Comparison of ENCODE assay signal across 1 cellular context in genomic region chr12:46383654-46384450, GRCh38.
TF ChIP-seq lines count a peak whose summit lies in the region.

No MANE protein-coding gene starts in this region.

TF ChIP-seq in K562, 482 proteins besides CTCF, POLR2A, EP300 and RAD21 (continued from another document):
- TF ChIP-seq TSHZ1 (CRISPR knock-in tag; IDR thresholded peaks at IDR 0.05) (no peak), ETV6 (IDR thresholded peaks at IDR 0.05; ENCODE audit: borderline replicate concordance in 1 of 2, low read depth in 2 of 2, low read length in 1 of 2) (no peak), ETV6 (CRISPR knock-in tag; IDR thresholded peaks at IDR 0.05; ENCODE audit: borderline replicate concordance) (no peak), ZNF133 (CRISPR knock-in tag; IDR thresholded peaks at IDR 0.05) (no peak), CREBBP (IDR thresholded peaks at IDR 0.05; ENCODE audit: low read depth, low read length) (no peak), KLF1 (tag; IDR thresholded peaks at IDR 0.05) (peak; percentile 82; the same call in 1 of the 2 replicates), MXD1 (CRISPR knock-in tag; IDR thresholded peaks at IDR 0.05; ENCODE audit: borderline replicate concordance, poor library complexity, severe bottlenecking) (no peak), MTA2 (IDR thresholded peaks at IDR 0.05; ENCODE audit: low read depth) (peak; percentile 17; the same call in 1 of the 2 replicates), HMG20B (CRISPR knock-in tag; IDR thresholded peaks at IDR 0.05) (no peak; the same call in 1 of the 2 replicates), HDGF (IDR thresholded peaks at IDR 0.05) (no peak)
- TF ChIP-seq, protein P1, sequence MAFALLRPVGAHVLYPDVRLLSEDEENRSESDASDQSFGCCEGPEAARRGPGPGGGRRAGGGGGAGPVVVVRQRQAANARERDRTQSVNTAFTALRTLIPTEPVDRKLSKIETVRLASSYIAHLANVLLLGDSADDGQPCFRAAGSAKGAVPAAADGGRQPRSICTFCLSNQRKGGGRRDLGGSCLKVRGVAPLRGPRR (CRISPR knock-in tag; IDR thresholded peaks at IDR 0.05) = no peak
- TF ChIP-seq, protein P2, sequence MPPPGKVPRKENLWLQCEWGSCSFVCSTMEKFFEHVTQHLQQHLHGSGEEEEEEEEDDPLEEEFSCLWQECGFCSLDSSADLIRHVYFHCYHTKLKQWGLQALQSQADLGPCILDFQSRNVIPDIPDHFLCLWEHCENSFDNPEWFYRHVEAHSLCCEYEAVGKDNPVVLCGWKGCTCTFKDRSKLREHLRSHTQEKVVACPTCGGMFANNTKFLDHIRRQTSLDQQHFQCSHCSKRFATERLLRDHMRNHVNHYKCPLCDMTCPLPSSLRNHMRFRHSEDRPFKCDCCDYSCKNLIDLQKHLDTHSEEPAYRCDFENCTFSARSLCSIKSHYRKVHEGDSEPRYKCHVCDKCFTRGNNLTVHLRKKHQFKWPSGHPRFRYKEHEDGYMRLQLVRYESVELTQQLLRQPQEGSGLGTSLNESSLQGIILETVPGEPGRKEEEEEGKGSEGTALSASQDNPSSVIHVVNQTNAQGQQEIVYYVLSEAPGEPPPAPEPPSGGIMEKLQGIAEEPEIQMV (tag; conservative IDR thresholded peaks at IDR 0.05; ENCODE audit: low read depth) = no peak
- TF ChIP-seq, protein P3, sequence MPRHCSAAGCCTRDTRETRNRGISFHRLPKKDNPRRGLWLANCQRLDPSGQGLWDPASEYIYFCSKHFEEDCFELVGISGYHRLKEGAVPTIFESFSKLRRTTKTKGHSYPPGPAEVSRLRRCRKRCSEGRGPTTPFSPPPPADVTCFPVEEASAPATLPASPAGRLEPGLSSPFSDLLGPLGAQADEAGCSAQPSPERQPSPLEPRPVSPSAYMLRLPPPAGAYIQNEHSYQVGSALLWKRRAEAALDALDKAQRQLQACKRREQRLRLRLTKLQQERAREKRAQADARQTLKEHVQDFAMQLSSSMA (CRISPR knock-in tag; IDR thresholded peaks at IDR 0.05) = no peak
- TF ChIP-seq, protein P4, sequence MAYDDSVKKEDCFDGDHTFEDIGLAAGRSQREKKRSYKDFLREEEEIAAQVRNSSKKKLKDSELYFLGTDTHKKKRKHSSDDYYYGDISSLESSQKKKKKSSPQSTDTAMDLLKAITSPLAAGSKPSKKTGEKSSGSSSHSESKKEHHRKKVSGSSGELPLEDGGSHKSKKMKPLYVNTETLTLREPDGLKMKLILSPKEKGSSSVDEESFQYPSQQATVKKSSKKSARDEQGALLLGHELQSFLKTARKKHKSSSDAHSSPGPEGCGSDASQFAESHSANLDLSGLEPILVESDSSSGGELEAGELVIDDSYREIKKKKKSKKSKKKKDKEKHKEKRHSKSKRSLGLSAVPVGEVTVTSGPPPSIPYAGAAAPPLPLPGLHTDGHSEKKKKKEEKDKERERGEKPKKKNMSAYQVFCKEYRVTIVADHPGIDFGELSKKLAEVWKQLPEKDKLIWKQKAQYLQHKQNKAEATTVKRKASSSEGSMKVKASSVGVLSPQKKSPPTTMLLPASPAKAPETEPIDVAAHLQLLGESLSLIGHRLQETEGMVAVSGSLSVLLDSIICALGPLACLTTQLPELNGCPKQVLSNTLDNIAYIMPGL (CRISPR knock-in tag; IDR thresholded peaks at IDR 0.05) = no peak
